29 cellular contexts compared by ENCODE assay signal in genomic region chr9:111400564-111400898, GRCh38.
DNase-seq lines count a peak whose midpoint lies in the region; ATAC-seq, FAIRE-seq and TF ChIP-seq lines count a peak whose summit lies in the region.
"Had no signal": no experiment of that assay in that cellular context is flagged by ENCODE, and none has a peak within 500 bp of the region (broad histone marks: within the 10 kb centered on the region; RNA-seq: fewer than 3 reads in every experiment).

No MANE protein-coding gene starts in this region.

- no peak overlapping the region for H2AFZ ChIP-seq in HepG2 (ENCODE audit: low read length)
- H2AFZ ChIP-seq: hepatocyte had no signal

- H3K4me1 Mint-ChIP-seq in glutamatergic neuron (ENCODE audit: low read depth, unreplicated experiment) = no peaks in the 10 kb centered on the region
- H3K4me1 Mint-ChIP-seq in effector memory CD8-positive, alpha-beta T cell (ENCODE audit: low read depth in 2 of 2) = peaks cover 3 to 7% of the 10 kb centered on the region in 2 donors
- H3K4me1 Mint-ChIP-seq: activated B cell treated with CpG ODN at 0.5 μM for 24 hours had no signal

- CTCF ChIA-PET in HepG2 (lab: Yijun Ruan, JAX; ENCODE audit: low intra/inter-chr PET ratio, low total read pairs) = no interaction called here

- FAIRE-seq in HepG2 (lab: Jason Lieb, UNC) = no peak
- FAIRE-seq: RCC 7860 had no signal

- H3K9me3 Mint-ChIP-seq in glutamatergic neuron (ENCODE audit: unreplicated experiment) = peaks cover 5% of the 10 kb centered on the region
- peaks cover 8 to 11% of the 10 kb centered on the region in 2 donors for H3K9me3 Mint-ChIP-seq in effector memory CD8-positive, alpha-beta T cell

- no peak for TF ChIP-seq CTCF in HepG2 (CRISPR knock-in tag; IDR thresholded peaks at IDR 0.05)
- TF ChIP-seq CTCF in right lobe of liver (IDR thresholded peaks at IDR 0.05) = no peak
- TF ChIP-seq CTCF in fibroblast of mammary gland (conservative IDR thresholded peaks at IDR 0.05; ENCODE audit: control insufficient read depth, insufficient read depth, low read depth, low read length) = no peak
- no peak for TF ChIP-seq CTCF in prostate gland (IDR thresholded peaks at IDR 0.05)
- no peak for TF ChIP-seq CTCF in glutamatergic neuron (IDR thresholded peaks at IDR 0.05; ENCODE audit: partially characterized antibody, unreplicated experiment)
- TF ChIP-seq CTCF in mucosa of descending colon (IDR thresholded peaks at IDR 0.05) = no peak

- in situ Hi-C loops in HepG2 (cut with HindIII; ENCODE audit: extremely low pct_ligation_motif_present, low pct_unique_long_range_greater_than_20kb) = no loop called here

- no peak for DNase-seq in HepG2 (ENCODE audit: low spot score)
- DNase-seq in right lobe of liver = no peak
- DNase-seq in amniotic epithelial cell (ENCODE audit: low read depth) = peak; percentile 52
- DNase-seq in fibroblast of mammary gland (ENCODE audit: low read depth) = peak; percentile 21
- no peak for DNase-seq in prostate gland (ENCODE audit: low spot score)
- DNase-seq in glutamatergic neuron = no peak
- DNase-seq in effector memory CD8-positive, alpha-beta T cell = no peak
- no peak for DNase-seq in mucosa of descending colon
- DNase-seq: activated B cell treated with CpG ODN at 0.5 μM for 24 hours; activated CD4-positive, alpha-beta T cell treated with anti-CD3 and anti-CD28 coated beads, Interleukin-2, amount 50 U/mL, for 1 hour; activated CD8-positive, alpha-beta memory T cell treated with anti-CD3 and anti-CD28 coated beads, Interleukin-2, amount 10 ng/mL, durations not matched to agents 7 days and 5 days; activated naive CD4-positive, alpha-beta T cell treated with anti-CD3 and anti-CD28 coated beads, Interleukin-2, amount 50 U/mL, for 16 hours; CD4-positive, alpha-beta memory T cell; DMS153; dorsolateral prefrontal cortex; foreskin melanocyte; KG1; left ventricle myocardium superior; midbrain; natural killer cell; NCI-H1436; retina; spleen had no signal

- no peak overlapping the region for H3K4me2 ChIP-seq in HepG2 (ENCODE audit: low read depth, low read length)
- H3K4me2 ChIP-seq: hepatocyte had no signal

- no TSS peak for BruUV-seq in HepG2 (replicated peaks; lab: Mats Ljungman, UMichigan)

- ATAC-seq in HepG2 (no peak), right lobe of liver (no peak), mucosa of descending colon (no peak)
- no peak for ATAC-seq in effector memory CD8-positive, alpha-beta T cell (replicated peaks)
- ATAC-seq: activated CD8-positive, alpha-beta memory T cell treated with anti-CD3 and anti-CD28 coated beads, Interleukin-2, amount 10 ng/mL, durations not matched to agents 7 days and 5 days; left ventricle myocardium superior; natural killer cell had no signal

- H3K27me3 Mint-ChIP-seq in glutamatergic neuron (ENCODE audit: unreplicated experiment) = no peaks in the 10 kb centered on the region
- H3K27me3 Mint-ChIP-seq in effector memory CD8-positive, alpha-beta T cell = no peaks in the 10 kb centered on the region
- H3K27me3 Mint-ChIP-seq: activated B cell treated with CpG ODN at 0.5 μM for 24 hours; activated CD8-positive, alpha-beta memory T cell treated with anti-CD3 and anti-CD28 coated beads, Interleukin-2, amount 10 ng/mL, durations not matched to agents 7 days and 5 days; CD4-positive, alpha-beta memory T cell; central memory CD8-positive, alpha-beta T cell had no signal

- POLR2A ChIA-PET in HepG2 (lab: Yijun Ruan, JAX) = no interaction called here

- no peak overlapping the region for H3K9ac ChIP-seq in HepG2 (ENCODE audit: insufficient read depth, low read depth, low read length)

- peaks cover 41% of the 10 kb centered on the region for H3K36me3 Mint-ChIP-seq in glutamatergic neuron (ENCODE audit: unreplicated experiment)
- peaks cover 78% of the 10 kb centered on the region for H3K36me3 Mint-ChIP-seq in effector memory CD8-positive, alpha-beta T cell (ENCODE audit: insufficient read depth)

- no peak for TF ChIP-seq EP300 in HepG2 (IDR thresholded peaks at IDR 0.05; ENCODE audit: low read depth in 2 of 2, low read length in 2 of 2)
- TF ChIP-seq EP300 in HepG2 (CRISPR knock-in tag; IDR thresholded peaks at IDR 0.05; ENCODE audit: borderline replicate concordance) = no peak

- H3K79me2 ChIP-seq in HepG2 (ENCODE audit: insufficient read depth, low read length) = no peaks in the 10 kb centered on the region

- H4K20me1 ChIP-seq in HepG2 (ENCODE audit: insufficient read depth, low read length) = peaks cover 5% of the 10 kb centered on the region; the same call in 1 of the 2 replicates

- H3K36me3 ChIP-seq in HepG2 (replicated peaks in 1 of 2; ENCODE audit: control insufficient read depth in 1 of 2, insufficient read depth in 2 of 2, low read length in 2 of 2) (peaks cover 10 to 67% of the 10 kb centered on the region in 2 experiments), right lobe of liver (peaks cover 0 to 52% (median 12%) of the 10 kb centered on the region in 4 donors), prostate gland (peaks cover 0 to 3% of the 10 kb centered on the region in 2 donors), mucosa of descending colon (ENCODE audit: low read depth) (no peaks in the 10 kb centered on the region)

- H3K27ac Mint-ChIP-seq in glutamatergic neuron (ENCODE audit: unreplicated experiment) = no peak overlapping the region
- no peak overlapping the region for H3K27ac Mint-ChIP-seq in effector memory CD8-positive, alpha-beta T cell
- H3K27ac Mint-ChIP-seq: activated B cell treated with CpG ODN at 0.5 μM for 24 hours; activated CD8-positive, alpha-beta memory T cell treated with anti-CD3 and anti-CD28 coated beads, Interleukin-2, amount 10 ng/mL, durations not matched to agents 7 days and 5 days; natural killer cell had no signal

- no peak for TF ChIP-seq POLR2A in HepG2 (IDR thresholded peaks at IDR 0.05; ENCODE audit: insufficient read depth in 1 of 2, low read depth in 2 of 2, low read length in 2 of 2)
- TF ChIP-seq POLR2A in right lobe of liver (IDR thresholded peaks at IDR 0.05) = no peak
- no peak for TF ChIP-seq POLR2A in prostate gland (IDR thresholded peaks at IDR 0.05)

- no peak for TF ChIP-seq RAD21 in HepG2 (CRISPR knock-in tag; IDR thresholded peaks at IDR 0.05)

- H3K9me3 ChIP-seq in HepG2 (ENCODE audit: low read length) (peaks cover 19% of the 10 kb centered on the region; the same call in 1 of the 2 replicates), right lobe of liver (no peaks in the 10 kb centered on the region), prostate gland (no peaks in the 10 kb centered on the region), mucosa of descending colon (peaks cover 14% of the 10 kb centered on the region)

- H3K27me3 ChIP-seq in HepG2 (ENCODE audit: control insufficient read depth in 1 of 2, insufficient read depth in 2 of 2, low read length in 2 of 2) (no peaks in the 10 kb centered on the region), right lobe of liver (no peaks in the 10 kb centered on the region), prostate gland (replicated peaks; ENCODE audit: insufficient read depth) (no peaks in the 10 kb centered on the region)
- H3K27me3 ChIP-seq: ascending aorta, dorsolateral prefrontal cortex, hepatocyte, SJSA1, spleen, tibial nerve had no signal

- intact Hi-C loops in HepG2 (cut with micrococcal nuclease; ENCODE audit: unreplicated experiment) (loop anchor here (2.0 kb wide), 1 partner anchor 102 kb away; no protein-coding TSS in a partner anchor), right lobe of liver (cut with DNase I) (no loop called here), prostate gland (cut with DNase I) (no loop called here), mucosa of descending colon (cut with DNase I, micrococcal nuclease) (no loop called here)

- H3K4me3 ChIP-seq in HepG2 (replicated peaks in 1 of 3; ENCODE audit: insufficient read depth in 1 of 3, low read depth in 2 of 3, low read length in 3 of 3) (no peak overlapping the region), right lobe of liver (no peak overlapping the region), fibroblast of mammary gland (ENCODE audit: control insufficient read depth, low read depth, low read length) (no peak overlapping the region), prostate gland (no peak overlapping the region), mucosa of descending colon (no peak overlapping the region)
- H3K4me3 ChIP-seq: ascending aorta, dorsolateral prefrontal cortex, hepatocyte, SJSA1, spleen, tibial nerve had no signal

- H3K4me1 ChIP-seq in HepG2 (ENCODE audit: insufficient read depth, low read length) (no peaks in the 10 kb centered on the region), right lobe of liver (no peaks in the 10 kb centered on the region), prostate gland (replicated peaks) (no peaks in the 10 kb centered on the region), mucosa of descending colon (ENCODE audit: low read depth) (no peaks in the 10 kb centered on the region)
- H3K4me1 ChIP-seq: ascending aorta, SJSA1, spleen, tibial nerve had no signal

- no peak overlapping the region for H3K4me3 Mint-ChIP-seq in glutamatergic neuron (ENCODE audit: unreplicated experiment)
- no peak overlapping the region for H3K4me3 Mint-ChIP-seq in effector memory CD8-positive, alpha-beta T cell
- H3K4me3 Mint-ChIP-seq: activated B cell treated with CpG ODN at 0.5 μM for 24 hours; activated CD8-positive, alpha-beta memory T cell treated with anti-CD3 and anti-CD28 coated beads, Interleukin-2, amount 10 ng/mL, durations not matched to agents 7 days and 5 days; central memory CD8-positive, alpha-beta T cell; natural killer cell had no signal

- no peak overlapping the region for H3K27ac ChIP-seq in HepG2 (ENCODE audit: extremely low read length, insufficient read depth, low read length)
- H3K27ac ChIP-seq in right lobe of liver = no peak overlapping the region
- no peak overlapping the region for H3K27ac ChIP-seq in prostate gland
- H3K27ac ChIP-seq: ascending aorta, hepatocyte, SJSA1, spleen, tibial nerve had no signal

TF ChIP-seq in HepG2, 621 proteins besides CTCF, POLR2A, EP300 and RAD21:
- no peak for TF ChIP-seq TARDBP (CRISPR knock-in tag; IDR thresholded peaks at IDR 0.05)
- no peak for TF ChIP-seq PAF1 (CRISPR knock-in tag; IDR thresholded peaks at IDR 0.05)
- TF ChIP-seq ZNF253 (CRISPR knock-in tag; IDR thresholded peaks at IDR 0.05; ENCODE audit: borderline replicate concordance) = no peak
- peak; percentile 99 for TF ChIP-seq ZNF160 (CRISPR knock-in tag; IDR thresholded peaks at IDR 0.05)
- no peak for TF ChIP-seq ZSCAN25 (CRISPR knock-in tag; IDR thresholded peaks at IDR 0.05)
- TF ChIP-seq ZMAT5 (CRISPR knock-in tag; IDR thresholded peaks at IDR 0.05; ENCODE audit: borderline replicate concordance, low read depth) = no peak
- no peak for TF ChIP-seq GLI4 (CRISPR knock-in tag; IDR thresholded peaks at IDR 0.05; ENCODE audit: borderline replicate concordance)
- TF ChIP-seq ZNF30 (CRISPR knock-in tag; IDR thresholded peaks at IDR 0.05) = no peak
TF ChIP-seq in HepG2: peak in this region for 1.

Comparison
In these comparisons a context has a peak if more than half of its experiments do, and no peak if none do; other contexts are left out.
1. DNase-seq: peak in amniotic epithelial cell (single experiment) and fibroblast of mammary gland (single experiment); none in HepG2 (single experiment), right lobe of liver (0 of 3), prostate gland (single experiment), glutamatergic neuron (single experiment), effector memory CD8-positive, alpha-beta T cell (0 of 3) and mucosa of descending colon (0 of 3).